Comparison of ENCODE assay signal across 9 cellular contexts in genomic region chr20:6769953-6770831, GRCh38. TPM values are rescaled to one million over a fixed set of nuclear protein-coding genes. Genes with fewer than 3 reads are reported as not detected.
DNase-seq lines count a peak whose midpoint lies in the region; ATAC-seq and TF ChIP-seq lines count a peak whose summit lies in the region.
"Had no signal": no experiment of that assay in that cellular context is flagged by ENCODE, and none has a peak within 500 bp of the region (broad histone marks: within the 10 kb centered on the region; RNA-seq: fewer than 3 reads in every experiment).

No MANE protein-coding gene starts in this region.

- no peaks in the 10 kb centered on the region for H3K79me2 ChIP-seq in PC-3 (ENCODE audit: low read length)

- H3F3A ChIP-seq in PC-3 (ENCODE audit: low read length, unreplicated experiment) = no peaks in the 10 kb centered on the region

- H4K20me1 ChIP-seq in PC-3 (ENCODE audit: low read length) = no peaks in the 10 kb centered on the region

- POLR2A ChIA-PET in PC-3 (lab: Charles Lee; ENCODE audit: unreplicated experiment) = no interaction called here

- H3K9me2 ChIP-seq in PC-3 (replicated peaks; ENCODE audit: low read length) = no peaks in the 10 kb centered on the region

- H2AFZ ChIP-seq in PC-3 (ENCODE audit: low read length) = no peak overlapping the region

- H3K4me2 ChIP-seq in PC-3 (ENCODE audit: low read length) = no peak overlapping the region

- H3K4me1 ChIP-seq in body of pancreas (peaks cover 10% of the 10 kb centered on the region), PC-3 (ENCODE audit: insufficient read depth, low read length) (no peaks in the 10 kb centered on the region)

- 5 to 14% methylated on average over 8 to 42 of the region's 55 CpGs for WGBS in body of pancreas, 2 donors

- ATAC-seq in body of pancreas = no peak
- ATAC-seq in PC-3 = no peak
- ATAC-seq in HG03097 (IDR thresholded peaks at IDR 0.05; ENCODE audit: low FRiP score, unreplicated experiment) = no peak
- no peak for ATAC-seq in GM18873 (IDR thresholded peaks at IDR 0.05; ENCODE audit: low FRiP score, unreplicated experiment)

- H3K36me3 ChIP-seq in body of pancreas (replicated peaks in 1 of 2; ENCODE audit: insufficient read depth in 1 of 2, low read depth in 2 of 2) = no peaks in the 10 kb centered on the region
- H3K36me3 ChIP-seq in PC-3 (ENCODE audit: low read depth, low read length) = no peaks in the 10 kb centered on the region

- no peaks in the 10 kb centered on the region for H3K27me3 ChIP-seq in body of pancreas
- peaks cover 74% of the 10 kb centered on the region for H3K27me3 ChIP-seq in PC-3 (ENCODE audit: low read length)

- CTCF ChIA-PET in PC-3 (lab: Charles Lee) = interaction anchor here (0.5 kb wide), 1 partner anchor 148 kb away, joined by 3 read pairs; no protein-coding TSS in a partner anchor

- H3K9me3 ChIP-seq in body of pancreas (no peaks in the 10 kb centered on the region), iPS-18c (ENCODE audit: control insufficient read depth, insufficient read depth, low read length) (peaks cover 2% of the 10 kb centered on the region), PC-3 (ENCODE audit: low read length) (no peaks in the 10 kb centered on the region)

- H3K27ac ChIP-seq in body of pancreas = peak overlapping the region; percentile 0 to 55 (median 36)
- no peak overlapping the region for H3K27ac ChIP-seq in PC-3 (ENCODE audit: low read length)
- H3K27ac ChIP-seq: VCaP had no signal

- no peak overlapping the region for H3K9ac ChIP-seq in PC-3 (ENCODE audit: low read length)

- BruUV-seq in PC-3 (replicated peaks; lab: Mats Ljungman, UMichigan) = no TSS peak

- peak; percentile 17 for DNase-seq in GM20000 (ENCODE audit: low spot score)
- DNase-seq in body of pancreas = peak; percentile 43 to 69 (median 61)
- DNase-seq in retinal pigment epithelial cell (ENCODE audit: low read depth) = no peak
- DNase-seq in PC-3 = no peak
- DNase-seq in Ammon's horn (ENCODE audit: low spot score) = no peak

- intact Hi-C loops in body of pancreas (cut with DNase I) = no loop called here
- intact Hi-C loops in PC-3 (cut with micrococcal nuclease) = loop anchor here (10.0 kb wide), 2 partner anchors 515 to 625 kb away; no protein-coding TSS in a partner anchor

- peak overlapping the region; percentile 14 to 34 for H3K4me3 ChIP-seq in body of pancreas
- H3K4me3 ChIP-seq in iPS-18c (ENCODE audit: insufficient read depth, low read depth, low read length) = peak overlapping the region; percentile 90
- H3K4me3 ChIP-seq in retinal pigment epithelial cell (ENCODE audit: low read length) = peak overlapping the region; percentile 68
- H3K4me3 ChIP-seq in PC-3 (ENCODE audit: low read length) = no peak overlapping the region

- TF ChIP-seq CTCF in GM20000 (IDR thresholded peaks at IDR 0.05; ENCODE audit: extremely low read depth, missing control alignments) (no peak), body of pancreas (IDR thresholded peaks at IDR 0.05) (no peak), retinal pigment epithelial cell (conservative IDR thresholded peaks at IDR 0.05; ENCODE audit: low read depth, low read length) (no peak), PC-3 (conservative IDR thresholded peaks at IDR 0.05; ENCODE audit: low read depth, low read length) (no peak)

- TF ChIP-seq POLR2A in body of pancreas (IDR thresholded peaks at IDR 0.05) = peak in 1 of 3 donors; percentile 2

RNA-seq across cellular contexts. Expression of gene BMP2, which starts 2.7 kb away (rescaled TPM):
- total RNA-seq in body of pancreas (10 to 100 TPM; 13.5 to 14.8 TPM), PC-3 (2014; rRNA removed) (0.40 and 0.73 TPM in 2 replicates)

Comparison
In these comparisons a context has a peak if more than half of its experiments do, and no peak if none do; other contexts are left out.
1. DNase-seq: peak in GM20000 (single experiment) and body of pancreas (4 of 4); none in retinal pigment epithelial cell (single experiment), PC-3 (single experiment) and Ammon's horn (single experiment).